8 cellular contexts compared by ENCODE assay signal in genomic region chr19:55062735-55063491, GRCh38. TPM values are rescaled to one million over a fixed set of nuclear protein-coding genes. Genes with fewer than 3 reads are reported as not detected.
DNase-seq lines count a peak whose midpoint lies in the region; TF ChIP-seq lines count a peak whose summit lies in the region.

TSS of gene RDH13 (minus strand) at chr19:55063148. CDS start at chr19:55063032, 116 bp downstream.

- no peaks in the 10 kb centered on the region for H3K9me3 ChIP-seq in SK-N-SH

- H3K36me3 Mint-ChIP-seq in HFFc6 (ENCODE audit: low read depth), result no peaks in the 10 kb centered on the region
- H3K36me3 Mint-ChIP-seq in activated naive CD4-positive, alpha-beta T cell treated with anti-CD3 and anti-CD28 coated beads for 36 hours (ENCODE audit: low read depth), result peaks cover 12% of the 10 kb centered on the region

- no peaks in the 10 kb centered on the region for H3K9me3 Mint-ChIP-seq in HFFc6
- H3K9me3 Mint-ChIP-seq in activated naive CD4-positive, alpha-beta T cell treated with anti-CD3 and anti-CD28 coated beads for 36 hours, result no peaks in the 10 kb centered on the region

- H4K20me1 ChIP-seq in SK-N-SH (ENCODE audit: insufficient read depth), result no peaks in the 10 kb centered on the region

- H3K9me2 ChIP-seq in SK-N-SH, result no peaks in the 10 kb centered on the region

- peak within 1 kb of the TSS; percentile 75 for H3K9ac ChIP-seq in SK-N-SH

- peaks cover 0 to 8% of the 10 kb centered on the region in 2 experiments for H3K36me3 ChIP-seq in SK-N-SH (replicated peaks in 1 of 2; ENCODE audit: control insufficient read depth in 1 of 2, insufficient read depth in 2 of 2, low read length in 1 of 2)

- DNase-seq in GF-D8 (lab: John Stamatoyannopoulos, UW) (peak; percentile 83), HFFc6 (peak; percentile 79), NCI-H1092 treated with DMSO at 0.1 percent for 48 hours (lab: John Stamatoyannopoulos, UW) (peak; percentile 88), SK-N-SH (peak; percentile 99), globus pallidus (ENCODE audit: low spot score) (peak; percentile 73), nucleus accumbens (lab: John Stamatoyannopoulos, UW) (peak in 55 of 56 donors; percentile 34 to 94 (median 80)), superior temporal gyrus (ENCODE audit: extremely low spot score) (peak; percentile 85)
- DNase-seq in activated naive CD4-positive, alpha-beta T cell treated with anti-CD3 and anti-CD28 coated beads for 36 hours, result peak; percentile 99

- TF ChIP-seq CTCF in HFFc6 (IDR thresholded peaks at IDR 0.05) (no peak), SK-N-SH (IDR thresholded peaks at IDR 0.05) (no peak)

- no peaks in the 10 kb centered on the region for H3K4me1 Mint-ChIP-seq in HFFc6 (ENCODE audit: low read depth)
- peaks cover 18% of the 10 kb centered on the region for H3K4me1 Mint-ChIP-seq in activated naive CD4-positive, alpha-beta T cell treated with anti-CD3 and anti-CD28 coated beads for 36 hours (ENCODE audit: low read depth)

- peak within 1 kb of the TSS; percentile 72 for H3K4me3 Mint-ChIP-seq in HFFc6
- H3K4me3 Mint-ChIP-seq in activated naive CD4-positive, alpha-beta T cell treated with anti-CD3 and anti-CD28 coated beads for 36 hours, result peak within 1 kb of the TSS; percentile 84

- peak within 1 kb of the TSS; percentile 100 for H3K4me2 ChIP-seq in SK-N-SH

- WGBS in SK-N-SH (ENCODE audit: low lambda C conversion rate), result under 1% methylated on average over 20 of the region's 70 CpGs

- H2AFZ ChIP-seq in SK-N-SH (ENCODE audit: low read depth), result peak within 1 kb of the TSS; percentile 86; the same call in 1 of the 2 replicates

- no peak within 1 kb of the TSS for H3K27ac ChIP-seq in SK-N-SH (ENCODE audit: low read depth in 2 of 2, low read length in 1 of 2)

- peak within 1 kb of the TSS; percentile 68 to 83 for H3K4me3 ChIP-seq in SK-N-SH (ENCODE audit: low read depth in 2 of 2, low read length in 1 of 2)

- peaks cover 20% of the 10 kb centered on the region; the same call in 1 of the 2 replicates for H3K79me2 ChIP-seq in SK-N-SH (ENCODE audit: insufficient read depth)

- intact Hi-C loops in activated naive CD4-positive, alpha-beta T cell treated with anti-CD3 and anti-CD28 coated beads for 36 hours (cut with micrococcal nuclease), result loop anchor here (1.0 to 2.0 kb wide), 6 partner anchors 18 to 614 kb away; partner anchors contain the start of genes KMT5C and LENG8

- H3K27me3 ChIP-seq in SK-N-SH (ENCODE audit: insufficient read depth), result peaks cover 7% of the 10 kb centered on the region; the same call in 1 of the 2 replicates

- POLR2A ChIA-PET in SK-N-SH (lab: Yijun Ruan, JAX), result no interaction called here

- CTCF ChIA-PET in SK-N-SH (lab: Yijun Ruan, JAX), result interaction anchor here (2.1 kb wide), 1 partner anchor 25 kb away, joined by 8 read pairs; no protein-coding TSS in a partner anchor
- CTCF ChIA-PET in activated naive CD4-positive, alpha-beta T cell treated with anti-CD3 and anti-CD28 coated beads for 36 hours (lab: Charles Lee), result no interaction called here

- H3K27ac Mint-ChIP-seq in HFFc6, result no peak within 1 kb of the TSS
- no peak within 1 kb of the TSS for H3K27ac Mint-ChIP-seq in activated naive CD4-positive, alpha-beta T cell treated with anti-CD3 and anti-CD28 coated beads for 36 hours

- H3K27me3 Mint-ChIP-seq in HFFc6 (ENCODE audit: insufficient read depth), result peaks cover 1% of the 10 kb centered on the region
- peaks cover 24% of the 10 kb centered on the region for H3K27me3 Mint-ChIP-seq in activated naive CD4-positive, alpha-beta T cell treated with anti-CD3 and anti-CD28 coated beads for 36 hours (ENCODE audit: low read depth)

- H3F3A ChIP-seq in SK-N-SH (replicated peaks; ENCODE audit: insufficient read depth), result no peaks in the 10 kb centered on the region

- peaks cover 0 to 5% of the 10 kb centered on the region in 2 experiments; a peak in 1 of 4 replicates for H3K4me1 ChIP-seq in SK-N-SH (ENCODE audit: control insufficient read depth in 1 of 2, insufficient read depth in 2 of 2, low read depth in 1 of 2, low read length in 1 of 2)

- no peak for TF ChIP-seq RAD21 in SK-N-SH (IDR thresholded peaks at IDR 0.05; ENCODE audit: low read length)

- TF ChIP-seq EP300 in SK-N-SH (IDR thresholded peaks at IDR 0.05; ENCODE audit: borderline replicate concordance in 1 of 2, low read depth in 1 of 2, low read length in 1 of 2), result no peak

TF ChIP-seq in SK-N-SH, 30 proteins besides CTCF, POLR2A, EP300 and RAD21:
- TF ChIP-seq RCOR1 (IDR thresholded peaks at IDR 0.05; ENCODE audit: low read length), result peak; percentile 90
- peak; percentile 71 for TF ChIP-seq NRF1 (IDR thresholded peaks at IDR 0.05; ENCODE audit: low read depth, low read length)
- no peak for TF ChIP-seq REST (IDR thresholded peaks at IDR 0.05; ENCODE audit: low read depth, low read length)
- peak; percentile 31; the same call in 1 of the 2 replicates for TF ChIP-seq MAX (IDR thresholded peaks at IDR 0.05; ENCODE audit: low read depth)
- no peak for TF ChIP-seq FOXM1 (IDR thresholded peaks at IDR 0.05; ENCODE audit: low read depth)
- TF ChIP-seq MXI1 (IDR thresholded peaks at IDR 0.05; ENCODE audit: low read depth, low read length), result peak; percentile 83; the same call in 1 of the 2 replicates
- peak; percentile 55; the same call in 1 of the 2 replicates for TF ChIP-seq GABPA (IDR thresholded peaks at IDR 0.05; ENCODE audit: low read depth)
- TF ChIP-seq RFX5 (IDR thresholded peaks at IDR 0.05; ENCODE audit: low read length), result 0 out of 2 replicates have a peak, but pooled peaks have one; percentile 21

RNA-seq across cellular contexts. Expression of gene RDH13, which starts in this region (rescaled TPM):
- total RNA-seq in HFFc6 (2021; fragmentation: NEBNext Ultra II Directional; extraction: Animal tissue kit (Norgen Biotek cat#: 25700)), result 1 to 10 TPM; 2.4 to 3.3 (median 2.8) TPM
- 8.9 and 9.6 TPM in 2 replicates for polyA plus RNA-seq in SK-N-SH (2012; rRNA removed)
- 3.9 and 5.9 TPM in 2 replicates for polyA plus RNA-seq in SK-N-SH (2012; cell fraction: cytosol; rRNA removed)
- 26.8 TPM in 2 replicates for polyA plus RNA-seq in SK-N-SH (2012; cell fraction: nucleus; rRNA removed)
- 1 to 10 TPM; 8.7 to 8.9 TPM for total RNA-seq in activated naive CD4-positive, alpha-beta T cell treated with anti-CD3 and anti-CD28 coated beads for 36 hours
